In the genomic region with DNA sequence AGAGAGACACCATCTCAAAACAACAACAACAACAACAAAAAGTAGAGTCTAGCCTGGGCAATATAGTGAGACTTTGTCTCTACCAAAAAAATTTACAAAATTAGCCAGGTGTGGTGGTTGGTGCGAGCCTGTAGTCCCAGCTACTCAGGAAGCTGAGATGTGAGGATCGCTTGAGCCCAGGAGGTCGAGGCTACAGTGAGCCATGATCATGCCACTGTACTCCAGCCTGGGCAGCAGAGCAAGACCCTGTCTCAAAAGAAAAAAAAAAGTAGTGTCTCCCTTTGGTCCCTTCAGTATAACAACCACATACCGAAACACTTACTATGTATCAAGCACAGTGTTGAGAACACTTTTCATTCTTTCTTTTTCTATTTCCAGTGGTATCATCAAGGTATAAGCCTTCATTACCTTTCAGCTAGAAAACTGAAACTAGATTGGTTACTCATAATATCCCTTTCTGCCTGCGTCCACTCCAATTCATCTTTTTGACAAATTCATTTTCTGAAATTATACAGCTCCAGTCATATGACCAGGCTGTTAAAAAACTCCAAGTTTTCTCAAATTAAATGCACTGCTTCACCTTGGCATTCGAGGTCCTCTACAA, we compare ENCODE assay signal across 13 cellular contexts. TPM values are rescaled to one million over a fixed set of nuclear protein-coding genes. Genes with fewer than 3 reads are reported as not detected.
DNase-seq lines count a peak whose midpoint lies in the region; ATAC-seq and FAIRE-seq lines count a peak whose summit lies in the region.
"Had no signal": no experiment of that assay in that cellular context is flagged by ENCODE, and none has a peak within 500 bp of the region (broad histone marks: within the 10 kb centered on the region; RNA-seq: fewer than 3 reads in every experiment).

No MANE protein-coding gene starts in this region.

- ATAC-seq in GM19455 (IDR thresholded peaks at IDR 0.05; ENCODE audit: unreplicated experiment) (peak; percentile 97), HG02938 (IDR thresholded peaks at IDR 0.05; ENCODE audit: unreplicated experiment) (peak; percentile 93), T-helper 17 cell (no peak)

- FAIRE-seq in GM18507 (lab: Jason Lieb, UNC) = peak; percentile 64

- H3K27me3 Mint-ChIP-seq in T-helper 17 cell = no peaks in the 10 kb centered on the region

- H3K27ac Mint-ChIP-seq in T-helper 17 cell = peak overlapping the region; percentile 53

- H3K4me3 Mint-ChIP-seq in T-helper 17 cell = peak overlapping the region; percentile 41

- DNase-seq in GM18507 (ENCODE audit: extremely low spot score, insufficient read length, low read depth) (no peak), T-helper 17 cell (no peak), SIG-M5 treated with dmso at 0.1 percent for 504 hours (lab: John Stamatoyannopoulos, UW; ENCODE audit: unreplicated experiment) (no peak), NCI-H446 (lab: John Stamatoyannopoulos, UW) (no peak), superior temporal gyrus (ENCODE audit: extremely low spot score) (no peak), inferior parietal cortex (ENCODE audit: extremely low spot score) (no peak)
- DNase-seq: activated CD4-positive, alpha-beta T cell treated with anti-CD3 and anti-CD28 coated beads for 1 hour; C1 segment of cervical spinal cord; NCI-H2171 treated with DMSO at 0.1 percent for 48 hours; Right ventricle myocardium superior had no signal

- H3K4me1 Mint-ChIP-seq in T-helper 17 cell = peaks cover 22% of the 10 kb centered on the region

- no peaks in the 10 kb centered on the region for H3K36me3 Mint-ChIP-seq in T-helper 17 cell (ENCODE audit: low read depth)

- no peaks in the 10 kb centered on the region for H3K9me3 ChIP-seq in T-helper 17 cell (ENCODE audit: control insufficient read depth, low read length, poor library complexity, severe bottlenecking)
- H3K9me3 ChIP-seq: ascending aorta had no signal

RNA-seq across cellular contexts. Expression of a gene that starts 54.1 kb away (rescaled TPM):
- 100 to 1,000 TPM; 108 to 112 TPM for total RNA-seq in T-helper 17 cell
